ENCODE assay signal across 8 cellular contexts in the genomic region with DNA sequence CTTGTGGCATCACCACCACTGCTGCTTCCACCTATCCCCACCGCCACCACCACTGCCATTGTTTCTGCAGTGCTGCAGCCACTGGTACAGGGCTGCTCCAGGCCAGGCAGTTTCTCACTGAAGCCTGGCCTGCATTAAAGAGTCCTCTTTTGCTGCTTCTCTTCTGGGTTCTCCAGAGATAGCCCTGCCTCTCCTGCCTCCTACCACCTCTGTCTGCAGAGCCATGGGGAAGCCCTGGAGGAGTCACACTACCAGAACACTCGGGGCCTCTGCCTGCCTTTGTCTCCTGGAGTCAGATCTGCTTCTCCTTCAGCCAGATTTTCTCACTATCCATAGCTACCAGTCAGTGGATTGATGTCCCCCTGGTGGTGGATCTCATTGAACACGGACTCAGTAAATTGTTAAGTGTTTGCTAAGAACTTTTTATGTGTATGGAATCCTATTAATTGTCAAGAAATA. TPM values are rescaled to one million over a fixed set of nuclear protein-coding genes. Genes with fewer than 3 reads are reported as not detected.
DNase-seq lines count a peak whose midpoint lies in the region; ATAC-seq and TF ChIP-seq lines count a peak whose summit lies in the region.

No MANE protein-coding gene starts in this region.

- H3K4me2 ChIP-seq in Karpas-422 (ENCODE audit: low read depth, low read length, poor library complexity, severe bottlenecking) = no peak overlapping the region

- no peak for TF ChIP-seq POLR2A in transverse colon (IDR thresholded peaks at IDR 0.05)

- peak overlapping the region; percentile 48 for H3K4me3 Mint-ChIP-seq in Caco-2 (ENCODE audit: unreplicated experiment)
- H3K4me3 Mint-ChIP-seq in immature natural killer cell = no peak overlapping the region

- H3K9ac ChIP-seq in Karpas-422 (ENCODE audit: low read length) (no peak overlapping the region), adipocyte (ENCODE audit: low read length) (peak overlapping the region; percentile 40)

- H3K79me2 ChIP-seq in Karpas-422 (ENCODE audit: low read length) = no peaks in the 10 kb centered on the region

- in situ Hi-C loops in transverse colon (cut with MboI; ENCODE audit: low pct_ligation_motif_present in 1 of 4, low pct_unique_long_range_greater_than_20kb in 1 of 4, low sequenced_read_pairs in 3 of 4) = loop anchor here in 2 of 4 donors (10.0 kb wide), 2 partner anchors 188 to 198 kb away; no protein-coding TSS in a partner anchor

- H4K20me1 ChIP-seq in Karpas-422 (ENCODE audit: insufficient read depth, low read depth, low read length) = no peaks in the 10 kb centered on the region

- peak; percentile 51 to 57 for DNase-seq in Caco-2
- peak; percentile 76 for DNase-seq in Karpas-422
- peak; percentile 85 for DNase-seq in adipocyte (ENCODE audit: low read depth)
- peak; percentile 50 for DNase-seq in iPS DF 19.7 (ENCODE audit: low read depth, low spot score)
- DNase-seq in transverse colon = peak; percentile 53
- no peak for DNase-seq in immature natural killer cell
- DNase-seq in stimulated activated naive CD8-positive, alpha-beta T cell treated with anti-CD3 and anti-CD28 coated beads, Interleukin-15, Interleukin-2, amounts not matched to agents 100 U/mL and 50 U/mL, for 24 hours = no peak

- TF ChIP-seq CTCF in Caco-2 (IDR thresholded peaks at IDR 0.05; ENCODE audit: insufficient read depth in 1 of 2, low read depth in 1 of 2, low read length in 1 of 2, severe bottlenecking in 1 of 2, unreplicated experiment in 1 of 2) = peak in 1 of 2 experiments; percentile 54
- TF ChIP-seq CTCF in transverse colon (IDR thresholded peaks at IDR 0.05) = peak; percentile 57 to 67 (median 61)

- H3K4me3 ChIP-seq in Caco-2 (ENCODE audit: low read depth, low read length) (no peak overlapping the region), Karpas-422 (ENCODE audit: low read length) (no peak overlapping the region), adipocyte (ENCODE audit: low read length) (no peak overlapping the region), transverse colon (no peak overlapping the region)

- H3K4me1 Mint-ChIP-seq in Caco-2 (ENCODE audit: low read depth, unreplicated experiment) (peaks cover 14% of the 10 kb centered on the region), immature natural killer cell (no peaks in the 10 kb centered on the region)

- no peaks in the 10 kb centered on the region for H3K9me2 ChIP-seq in Karpas-422 (replicated peaks; ENCODE audit: insufficient read depth, low read length)

- no peak overlapping the region for H2AFZ ChIP-seq in Karpas-422 (ENCODE audit: low read length)

- H3K36me3 Mint-ChIP-seq in Caco-2 (ENCODE audit: insufficient read depth, unreplicated experiment) (no peaks in the 10 kb centered on the region), immature natural killer cell (no peaks in the 10 kb centered on the region)

- H3K9me3 ChIP-seq in Caco-2 (no peaks in the 10 kb centered on the region), Karpas-422 (ENCODE audit: low read length) (no peaks in the 10 kb centered on the region), adipocyte (ENCODE audit: control insufficient read depth, low read length) (no peaks in the 10 kb centered on the region), transverse colon (no peaks in the 10 kb centered on the region)

- no TSS peak for BruUV-seq in Caco-2 (replicated peaks; lab: Mats Ljungman, UMichigan)

- H3K9me3 Mint-ChIP-seq in Caco-2 (ENCODE audit: unreplicated experiment) (peaks cover 9% of the 10 kb centered on the region), immature natural killer cell (peaks cover 0 to 13% (median 4%) of the 10 kb centered on the region in 6 donors)

- POLR2A ChIA-PET in Caco-2 (lab: Charles Lee) = interaction anchor here (0.6 kb wide), 1 partner anchor 68 kb away, joined by 4 read pairs; no protein-coding TSS in a partner anchor

- H3K36me3 ChIP-seq in Caco-2 (ENCODE audit: control insufficient read depth, insufficient read depth, low read length) (no peaks in the 10 kb centered on the region), Karpas-422 (ENCODE audit: insufficient read depth, low read length) (no peaks in the 10 kb centered on the region), adipocyte (ENCODE audit: control insufficient read depth, insufficient read depth, low read length, severe bottlenecking) (peaks cover 7% of the 10 kb centered on the region), transverse colon (no peaks in the 10 kb centered on the region)

- H3K4me1 ChIP-seq in Caco-2 (peaks cover 15% of the 10 kb centered on the region), Karpas-422 (ENCODE audit: low read length) (no peaks in the 10 kb centered on the region), adipocyte (ENCODE audit: control insufficient read depth, insufficient read depth, low read length) (peaks cover 23% of the 10 kb centered on the region), transverse colon (peaks cover 0 to 12% (median 3%) of the 10 kb centered on the region in 4 donors)

- H3K27me3 ChIP-seq in Caco-2 (replicated peaks; ENCODE audit: control insufficient read depth, insufficient read depth, low read length) (no peaks in the 10 kb centered on the region), Karpas-422 (ENCODE audit: low read length) (no peaks in the 10 kb centered on the region), adipocyte (replicated peaks; ENCODE audit: control insufficient read depth, insufficient read depth, low read length) (no peaks in the 10 kb centered on the region), transverse colon (no peaks in the 10 kb centered on the region)

- WGBS in transverse colon (ENCODE audit: low coverage in 1 of 2), 2 donors = 46 to 56% methylated on average over 2 to 3 of the region's 3 CpGs

- H3K27ac Mint-ChIP-seq in Caco-2 (ENCODE audit: unreplicated experiment) (peak overlapping the region; percentile 91), immature natural killer cell (no peak overlapping the region)

- ATAC-seq in GM18502 (IDR thresholded peaks at IDR 0.05; ENCODE audit: poor library complexity, unreplicated experiment) = no peak
- ATAC-seq in stimulated activated naive CD8-positive, alpha-beta T cell treated with anti-CD3 and anti-CD28 coated beads, Interleukin-15, Interleukin-2, amounts not matched to agents 100 U/mL and 50 U/mL, for 24 hours = no peak

- no peak for TF ChIP-seq EP300 in transverse colon (IDR thresholded peaks at IDR 0.05; ENCODE audit: low read depth)

- H3K27ac ChIP-seq in Karpas-422 (ENCODE audit: low read length) (no peak overlapping the region), transverse colon (peak overlapping the region in 1 of 4 donors; percentile 15)

- intact Hi-C loops in Caco-2 (cut with micrococcal nuclease; ENCODE audit: unreplicated experiment) = loop anchor here (1.0 kb wide), 2 partner anchors 158 to 194 kb away; no protein-coding TSS in a partner anchor
- intact Hi-C loops in transverse colon (cut with DNase I; ENCODE audit: low total_unique reads) = loop anchor here (10.0 kb wide), 1 partner anchor 82 kb away; a partner anchor contains a TSS

- H3K27me3 Mint-ChIP-seq in Caco-2 (ENCODE audit: insufficient read depth, unreplicated experiment) = no peaks in the 10 kb centered on the region
- H3K27me3 Mint-ChIP-seq in immature natural killer cell (ENCODE audit: low read depth in 3 of 3) = peaks cover 0 to 7% (median 0%) of the 10 kb centered on the region in 3 donors

- CTCF ChIA-PET in Caco-2 (lab: Charles Lee) = interaction anchor here (0.6 to 1.3 kb wide), 7 partner anchors 48 to 195 kb away, joined by 3 to 5 read pairs (median 3); a partner anchor contains a TSS

RNA-seq across cellular contexts. Expression of a gene that starts 37.7 kb away (rescaled TPM):
- total RNA-seq in Caco-2 (2022) (83.0 and 87.9 TPM in 2 replicates), transverse colon (10 to 100 TPM; 22.4 to 69.4 (median 48.3) TPM)
- 0.15 TPM in 1 of 2 replicates, not detected in the other for total RNA-seq in Karpas-422 (2014; rRNA removed; shearing (Covaris generic); ENCODE audit: low replicate concordance)
- not detected for polyA plus RNA-seq in immature natural killer cell

Comparison
In these comparisons a context has a peak if more than half of its experiments do, and no peak if none do; other contexts are left out.
1. DNase-seq: peak in Caco-2 (2 of 2), Karpas-422 (single experiment), adipocyte (single experiment), iPS DF 19.7 (single experiment) and transverse colon (single experiment); none in immature natural killer cell (0 of 3) and stimulated activated naive CD8-positive, alpha-beta T cell treated with anti-CD3 and anti-CD28 coated beads, Interleukin-15, Interleukin-2, amounts not matched to agents 100 U/mL and 50 U/mL, for 24 hours (single experiment).
2. RNA of a gene that starts 37.7 kb away (total RNA-seq): 83.0 to 87.9 TPM in Caco-2 and 22.4 to 69.4 TPM in transverse colon; 0.15 TPM in Karpas-422; every median in the first group is over 10 times any median in the second.